Comparison of ENCODE assay signal across 12 cellular contexts in the genomic region with DNA sequence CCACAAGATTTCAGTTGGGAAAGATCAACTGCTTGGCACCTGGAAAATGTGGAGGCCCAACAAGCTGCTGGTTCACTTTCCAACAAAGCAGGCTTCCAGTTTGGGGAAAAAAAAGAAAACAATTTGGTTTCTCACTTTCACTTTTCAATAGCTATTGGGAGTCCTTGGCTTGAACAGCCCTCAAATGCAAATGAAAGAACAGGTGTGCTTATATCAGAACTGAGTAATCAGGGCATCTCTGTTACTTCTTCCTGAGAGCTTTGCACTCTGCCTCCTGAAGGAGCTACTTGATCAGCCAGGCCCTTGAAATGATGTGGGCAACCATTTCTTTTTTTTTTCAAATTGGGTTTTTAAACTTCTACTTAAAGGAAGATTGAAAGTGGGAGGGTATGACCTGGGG.
DNase-seq lines count a peak whose midpoint lies in the region; ATAC-seq lines count a peak whose summit lies in the region.
"Had no signal": no experiment of that assay in that cellular context is flagged by ENCODE, and none has a peak within 500 bp of the region (broad histone marks: within the 10 kb centered on the region; RNA-seq: fewer than 3 reads in every experiment).

No MANE protein-coding gene starts in this region.

- H3K9me3 ChIP-seq in right cardiac atrium (ENCODE audit: control insufficient read depth, low read length), result no peaks in the 10 kb centered on the region

- H3K4me1 ChIP-seq in right cardiac atrium (ENCODE audit: control insufficient read depth, insufficient read depth, low read length), result no peaks in the 10 kb centered on the region

- H3K4me3 ChIP-seq in right cardiac atrium (ENCODE audit: low read length), result no peak overlapping the region

- DNase-seq in retina, result no peak
- no peak for DNase-seq in right cardiac atrium
- no peak for DNase-seq in NCI-H345 (lab: John Stamatoyannopoulos, UW)
- DNase-seq in NAMALWA (ENCODE audit: low spot score), result no peak
- DNase-seq: activated CD4-positive, alpha-beta T cell treated with anti-CD3 and anti-CD28 coated beads, Interleukin-2, amount 10 ng/mL, durations not matched to agents 24 days and 14 days; SHP77 treated with DMSO at 0.1 percent for 48 hours; stimulated activated CD4-positive, alpha-beta T cell treated with anti-CD3 and anti-CD28 coated beads, Interleukin-12 subunit alpha, Interleukin-12 subunit beta, amount 100 ng/mL, for 4 hours had no signal

- ATAC-seq in GM18511 (IDR thresholded peaks at IDR 0.05; ENCODE audit: unreplicated experiment) (peak; percentile 83), GM19467 (IDR thresholded peaks at IDR 0.05; ENCODE audit: unreplicated experiment) (peak; percentile 65), HG02678 (IDR thresholded peaks at IDR 0.05; ENCODE audit: unreplicated experiment) (peak; percentile 68), HG03469 (IDR thresholded peaks at IDR 0.05; ENCODE audit: unreplicated experiment) (peak; percentile 61), right cardiac atrium (no peak)
- ATAC-seq: left lobe of liver had no signal

- no peaks in the 10 kb centered on the region for H3K27me3 ChIP-seq in right cardiac atrium (ENCODE audit: control insufficient read depth, insufficient read depth)

- H3K27ac ChIP-seq in right cardiac atrium (ENCODE audit: low read length), result no peak overlapping the region

- intact Hi-C loops in right cardiac atrium (cut with DNase I), result no loop called here

Comparison
In these comparisons a context has a peak if more than half of its experiments do, and no peak if none do; other contexts are left out.
1. ATAC-seq: peak in GM18511 (single experiment), GM19467 (single experiment), HG02678 (single experiment) and HG03469 (single experiment); none in right cardiac atrium (0 of 2).